Comparison of ENCODE assay signal across 36 cellular contexts in the genomic region with DNA sequence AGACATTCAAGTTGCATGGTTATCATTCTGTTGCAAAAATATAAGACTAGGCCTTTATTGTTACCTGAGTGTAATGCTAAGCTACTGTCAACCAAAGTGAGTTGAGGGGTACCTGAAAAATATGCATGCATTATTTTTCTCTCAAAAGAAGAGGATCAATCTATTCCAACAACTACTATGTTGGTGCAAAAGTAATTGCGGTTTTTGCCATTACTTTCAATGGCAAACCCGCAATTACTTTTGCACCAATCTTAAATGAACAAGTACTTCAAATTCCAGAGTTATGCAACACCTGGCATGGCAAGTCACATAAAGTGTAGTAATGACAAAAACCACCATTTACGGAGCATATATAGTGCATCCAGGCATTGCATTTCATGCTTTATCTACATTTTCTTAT.
DNase-seq lines count a peak whose midpoint lies in the region; ATAC-seq, FAIRE-seq and TF ChIP-seq lines count a peak whose summit lies in the region.
"Had no signal": no experiment of that assay in that cellular context is flagged by ENCODE, and none has a peak within 500 bp of the region (broad histone marks: within the 10 kb centered on the region; RNA-seq: fewer than 3 reads in every experiment).

No MANE protein-coding gene starts in this region.

- H3K9me1 ChIP-seq in K562 (ENCODE audit: control insufficient read depth, insufficient read depth, low read length) = no peaks in the 10 kb centered on the region

- TF ChIP-seq RAD21 in HepG2 (CRISPR knock-in tag; IDR thresholded peaks at IDR 0.05) = no peak
- no peak for TF ChIP-seq RAD21 in GM12878 (IDR thresholded peaks at IDR 0.05; ENCODE audit: insufficient read depth, low read depth, low read length)
- TF ChIP-seq RAD21 in K562 (CRISPR knock-in tag; conservative IDR thresholded peaks at IDR 0.05 in 1 of 2, IDR thresholded peaks at IDR 0.05 in 1 of 2) = no peak

- TF ChIP-seq POLR2A in HepG2 (IDR thresholded peaks at IDR 0.05; ENCODE audit: insufficient read depth in 1 of 2, low read depth in 2 of 2, low read length in 2 of 2) (no peak), right lobe of liver (IDR thresholded peaks at IDR 0.05) (no peak), GM12878 (IDR thresholded peaks at IDR 0.05; ENCODE audit: low read depth, low read length) (no peak), K562 (conservative IDR thresholded peaks at IDR 0.05) (no peak)

- H3K4me1 ChIP-seq in HepG2 (ENCODE audit: insufficient read depth, low read length) (no peaks in the 10 kb centered on the region), right lobe of liver (no peaks in the 10 kb centered on the region), GM12878 (ENCODE audit: control insufficient read depth, insufficient read depth, low read length) (no peaks in the 10 kb centered on the region), K562 (replicated peaks in 1 of 2; ENCODE audit: control insufficient read depth in 2 of 2, insufficient read depth in 2 of 2, low read length in 2 of 2) (no peaks in the 10 kb centered on the region)
- H3K4me1 ChIP-seq: A549; BE2C; BLaER1; BLaER1 treated with 17β-estradiol and CSF1 and Interleukin-3, amounts not matched to agents 10 nM and 100 nM; Caco-2 had no signal

- H3K36me3 ChIP-seq in HepG2 (replicated peaks in 1 of 2; ENCODE audit: control insufficient read depth in 1 of 2, insufficient read depth in 2 of 2, low read length in 2 of 2) (no peaks in the 10 kb centered on the region), right lobe of liver (no peaks in the 10 kb centered on the region), GM12878 (ENCODE audit: control insufficient read depth in 2 of 2, insufficient read depth in 2 of 2, low read length in 1 of 2) (no peaks in the 10 kb centered on the region), K562 (ENCODE audit: control insufficient read depth, insufficient read depth, low read length) (no peaks in the 10 kb centered on the region)
- H3K36me3 ChIP-seq: BE2C; BLaER1; BLaER1 treated with 17β-estradiol and CSF1 and Interleukin-3, amounts not matched to agents 10 nM and 100 nM had no signal

- RAD21 ChIA-PET in GM12878 (lab: Charles Lee; ENCODE audit: unreplicated experiment) = no interaction called here

- H3K9me3 Mint-ChIP-seq in effector memory CD8-positive, alpha-beta T cell = peaks cover 10 to 17% of the 10 kb centered on the region in 2 donors
- H3K9me3 Mint-ChIP-seq: CD8-positive, alpha-beta T cell had no signal

- in situ Hi-C loops in HepG2 (cut with HindIII; ENCODE audit: extremely low pct_ligation_motif_present, low pct_unique_long_range_greater_than_20kb) = loop anchor here (10.0 kb wide), 2 partner anchors 438 to 588 kb away; no protein-coding TSS in a partner anchor
- in situ Hi-C loops in GM12878 (cut with MboI) = no loop called here
- in situ Hi-C loops in K562 (cut with MboI) = no loop called here

- H3K9ac ChIP-seq in HepG2 (ENCODE audit: insufficient read depth, low read depth, low read length) = no peak overlapping the region
- H3K9ac ChIP-seq in GM12878 (ENCODE audit: control insufficient read depth, insufficient read depth, low read length) = no peak overlapping the region
- H3K9ac ChIP-seq in K562 (ENCODE audit: insufficient read depth in 1 of 2, low read depth in 2 of 2, low read length in 2 of 2) = no peak overlapping the region
- H3K9ac ChIP-seq: BLaER1; BLaER1 treated with 17β-estradiol and CSF1 and Interleukin-3, amounts not matched to agents 10 nM and 100 nM had no signal

- FAIRE-seq in HepG2 (lab: Jason Lieb, UNC) (no peak), GM12878 (lab: Jason Lieb, UNC) (no peak), K562 (lab: Jason Lieb, UNC) (no peak)
- FAIRE-seq: A204.1, A549 had no signal

- H3K4me3 ChIP-seq in HepG2 (replicated peaks in 1 of 3; ENCODE audit: insufficient read depth in 1 of 3, low read depth in 2 of 3, low read length in 3 of 3) = no peak overlapping the region
- no peak overlapping the region for H3K4me3 ChIP-seq in right lobe of liver
- H3K4me3 ChIP-seq in GM12878 = no peak overlapping the region
- no peak overlapping the region for H3K4me3 ChIP-seq in K562
- H3K4me3 ChIP-seq: A549; BLaER1; BLaER1 treated with 17β-estradiol and CSF1 and Interleukin-3, amounts not matched to agents 10 nM and 100 nM had no signal

- H3K4me2 ChIP-seq in HepG2 (ENCODE audit: low read depth, low read length) = no peak overlapping the region
- H3K4me2 ChIP-seq in GM12878 (ENCODE audit: control insufficient read depth, insufficient read depth) = no peak overlapping the region
- H3K4me2 ChIP-seq in K562 (ENCODE audit: insufficient read depth, low read length) = no peak overlapping the region
- H3K4me2 ChIP-seq: A549; BLaER1; BLaER1 treated with 17β-estradiol and CSF1 and Interleukin-3, amounts not matched to agents 10 nM and 100 nM had no signal

- H3K27ac Mint-ChIP-seq in effector memory CD8-positive, alpha-beta T cell = no peak overlapping the region
- H3K27ac Mint-ChIP-seq: B cell; CD14-positive monocyte; CD4-positive, alpha-beta memory T cell; CD4-positive, alpha-beta T cell; CD4-positive, CD25-positive, alpha-beta regulatory T cell; CD8-positive, alpha-beta memory T cell; CD8-positive, alpha-beta T cell had no signal

- CTCF ChIA-PET in HepG2 (lab: Yijun Ruan, JAX; ENCODE audit: low intra/inter-chr PET ratio, low total read pairs) (no interaction called here), HEK293T (lab: Yijun Ruan, JAX) (no interaction called here), GM12878 (lab: Yijun Ruan, JAX) (no interaction called here), K562 (lab: Yijun Ruan, JAX; ENCODE audit: low intra/inter-chr PET ratio) (no interaction called here)

- no peak overlapping the region for H3K27ac ChIP-seq in HepG2 (ENCODE audit: extremely low read length, insufficient read depth, low read length)
- no peak overlapping the region for H3K27ac ChIP-seq in right lobe of liver
- no peak overlapping the region for H3K27ac ChIP-seq in GM12878 (ENCODE audit: control insufficient read depth, insufficient read depth)
- no peak overlapping the region for H3K27ac ChIP-seq in K562 (ENCODE audit: extremely low read depth, low read depth, low read length)
- H3K27ac ChIP-seq: 22Rv1; A549; BLaER1; BLaER1 treated with 17β-estradiol and CSF1 and Interleukin-3, amounts not matched to agents 10 nM and 100 nM; C4-2B had no signal

- POLR2A ChIA-PET in HepG2 (lab: Yijun Ruan, JAX) (no interaction called here), HEK293T (lab: Yijun Ruan, JAX) (no interaction called here), GM12878 (lab: Charles Lee) (no interaction called here), K562 (lab: Yijun Ruan, JAX) (no interaction called here)

- H3K36me3 Mint-ChIP-seq in effector memory CD8-positive, alpha-beta T cell (ENCODE audit: insufficient read depth) = no peaks in the 10 kb centered on the region
- H3K36me3 Mint-ChIP-seq: CD14-positive monocyte; CD4-positive, alpha-beta memory T cell; CD4-positive, CD25-positive, alpha-beta regulatory T cell; CD8-positive, alpha-beta memory T cell; CD8-positive, alpha-beta T cell had no signal

- H2AFZ ChIP-seq in HepG2 (ENCODE audit: low read length) (no peak overlapping the region), GM12878 (ENCODE audit: control insufficient read depth, low read depth, low read length) (no peak overlapping the region), K562 (ENCODE audit: low read depth, low read length) (no peak overlapping the region)

- BruUV-seq in HepG2 (replicated peaks; lab: Mats Ljungman, UMichigan) (no TSS peak), GM12878 (replicated peaks; lab: Mats Ljungman, UMichigan) (no TSS peak), K562 (replicated peaks; lab: Mats Ljungman, UMichigan) (no TSS peak)

- H4K20me1 ChIP-seq in HepG2 (ENCODE audit: insufficient read depth, low read length) = no peaks in the 10 kb centered on the region
- no peaks in the 10 kb centered on the region for H4K20me1 ChIP-seq in GM12878 (ENCODE audit: control insufficient read depth, insufficient read depth)
- no peaks in the 10 kb centered on the region for H4K20me1 ChIP-seq in K562 (replicated peaks; ENCODE audit: control insufficient read depth, insufficient read depth, low read length)
- H4K20me1 ChIP-seq: BLaER1; BLaER1 treated with 17β-estradiol and CSF1 and Interleukin-3, amounts not matched to agents 10 nM and 100 nM had no signal

- no peaks in the 10 kb centered on the region for H3K27me3 Mint-ChIP-seq in effector memory CD8-positive, alpha-beta T cell
- H3K27me3 Mint-ChIP-seq: B cell; CD4-positive, alpha-beta memory T cell; CD4-positive, alpha-beta T cell; CD4-positive, CD25-positive, alpha-beta regulatory T cell; CD8-positive, alpha-beta memory T cell had no signal

- WGBS in HepG2 (ENCODE audit: low lambda C conversion rate) = 42% methylated on average over 3 of the region's 3 CpGs
- 86% methylated on average over 3 of the region's 3 CpGs for WGBS in right lobe of liver (ENCODE audit: insufficient coverage, low coverage, low lambda C conversion rate, missing lambda C conversion rate)
- WGBS in GM12878 (ENCODE audit: insufficient coverage, insufficient replicate concordance, low lambda C conversion rate, missing lambda C conversion rate) = 44% methylated on average over 3 of the region's 3 CpGs
- 7% methylated on average over 3 of the region's 3 CpGs for WGBS in K562 (ENCODE audit: insufficient coverage, low coverage, missing lambda C conversion rate)

- ATAC-seq in HepG2 = no peak
- no peak for ATAC-seq in right lobe of liver
- no peak for ATAC-seq in GM12878
- ATAC-seq in K562 = no peak
- ATAC-seq in effector memory CD8-positive, alpha-beta T cell (replicated peaks) = no peak
- ATAC-seq in left lobe of liver = no peak
- ATAC-seq in HG03139 (IDR thresholded peaks at IDR 0.05; ENCODE audit: unreplicated experiment) = no peak
- ATAC-seq: A549; CD8-positive, alpha-beta T cell had no signal

- H3K27me3 ChIP-seq in HepG2 (ENCODE audit: control insufficient read depth in 1 of 2, insufficient read depth in 2 of 2, low read length in 2 of 2) (peaks cover 0 to 3% of the 10 kb centered on the region in 2 experiments; a peak in 1 of 5 replicates), right lobe of liver (no peaks in the 10 kb centered on the region), GM12878 (replicated peaks in 1 of 2; ENCODE audit: control insufficient read depth in 2 of 2, insufficient read depth in 2 of 2, low read length in 1 of 2) (no peaks in the 10 kb centered on the region), K562 (ENCODE audit: control insufficient read depth in 2 of 2, insufficient read depth in 2 of 2, low read length in 2 of 2) (no peaks in the 10 kb centered on the region)
- H3K27me3 ChIP-seq: BE2C; BLaER1; BLaER1 treated with 17β-estradiol and CSF1 and Interleukin-3, amounts not matched to agents 10 nM and 100 nM had no signal

- DNase-seq in HepG2 (ENCODE audit: low spot score) (no peak), right lobe of liver (no peak), HEK293T (ENCODE audit: extremely low spot score) (no peak), GM12878 (ENCODE audit: low read depth, low spot score) (no peak), K562 (ENCODE audit: extremely low read depth in 1 of 4, low spot score in 3 of 4) (no peak), left lobe of liver (ENCODE audit: low spot score) (no peak)
- no peak for DNase-seq in effector memory CD8-positive, alpha-beta T cell
- DNase-seq: 8988T; ACHN; AML-193; BE2C; C1 segment of cervical spinal cord; Caco-2; Calu3; CD4-positive, alpha-beta memory T cell; CD4-positive, alpha-beta T cell; CD4-positive, CD25-positive, alpha-beta regulatory T cell; CD8-positive, alpha-beta memory T cell; CD8-positive, alpha-beta T cell; COR-L47; DMS 273 treated with DMSO at 0.1 percent for 48 hours; DMS153; DMS53; DMS79; DMS79 treated with DMSO at 0.1 percent for 48 hours; DND-41; EL had no signal

- no peaks in the 10 kb centered on the region for H3K79me2 ChIP-seq in HepG2 (ENCODE audit: insufficient read depth, low read length)
- H3K79me2 ChIP-seq in GM12878 (ENCODE audit: control insufficient read depth, insufficient read depth, low read length) = no peaks in the 10 kb centered on the region
- H3K79me2 ChIP-seq in K562 (ENCODE audit: control insufficient read depth, insufficient read depth, low read length) = no peaks in the 10 kb centered on the region

- TF ChIP-seq CTCF in HepG2 (CRISPR knock-in tag; IDR thresholded peaks at IDR 0.05) (no peak), right lobe of liver (IDR thresholded peaks at IDR 0.05) (no peak), GM12878 (IDR thresholded peaks at IDR 0.05 in 2 of 3, conservative IDR thresholded peaks at IDR 0.05 in 1 of 3; ENCODE audit: control insufficient read depth in 2 of 3, extremely low read depth in 1 of 3, insufficient read depth in 1 of 3, low read depth in 3 of 3, low read length in 3 of 3) (no peak), K562 (IDR thresholded peaks at IDR 0.05 in 2 of 3, conservative IDR thresholded peaks at IDR 0.05 in 1 of 3; ENCODE audit: insufficient read depth in 2 of 3, low read depth in 1 of 3, low read length in 3 of 3) (no peak)

- no peak overlapping the region for H3K4me3 Mint-ChIP-seq in effector memory CD8-positive, alpha-beta T cell
- H3K4me3 Mint-ChIP-seq: B cell; CD14-positive monocyte; CD4-positive, alpha-beta memory T cell; CD4-positive, alpha-beta T cell; CD4-positive, CD25-positive, alpha-beta regulatory T cell; CD8-positive, alpha-beta memory T cell; CD8-positive, alpha-beta T cell had no signal

- intact Hi-C loops in HepG2 (cut with micrococcal nuclease; ENCODE audit: unreplicated experiment) = no loop called here
- intact Hi-C loops in right lobe of liver (cut with DNase I) = no loop called here
- intact Hi-C loops in GM12878 (cut with micrococcal nuclease; ENCODE audit: unreplicated experiment) = loop anchor here (10.0 kb wide), 1 partner anchor 438 kb away; no protein-coding TSS in a partner anchor
- intact Hi-C loops in K562 (cut with micrococcal nuclease) = no loop called here

- SMC1A ChIA-PET in GM12878 (lab: Charles Lee; ENCODE audit: uncharacterized antibody, unreplicated experiment) = no interaction called here

- H3K9me3 ChIP-seq in HepG2 (ENCODE audit: low read length) (no peaks in the 10 kb centered on the region), right lobe of liver (no peaks in the 10 kb centered on the region), GM12878 (replicated peaks; ENCODE audit: control insufficient read depth, insufficient read depth, low read length) (no peaks in the 10 kb centered on the region), K562 (replicated peaks; ENCODE audit: control insufficient read depth, insufficient read depth, low read depth, low read length) (no peaks in the 10 kb centered on the region)
- H3K9me3 ChIP-seq: A549; BE2C; BLaER1; BLaER1 treated with 17β-estradiol and CSF1 and Interleukin-3, amounts not matched to agents 10 nM and 100 nM; Caco-2 had no signal

- no peaks in the 10 kb centered on the region for H3K4me1 Mint-ChIP-seq in effector memory CD8-positive, alpha-beta T cell (ENCODE audit: low read depth in 2 of 2)
- H3K4me1 Mint-ChIP-seq: B cell; CD14-positive monocyte; CD4-positive, alpha-beta memory T cell; CD4-positive, CD25-positive, alpha-beta regulatory T cell; CD8-positive, alpha-beta memory T cell had no signal

- TF ChIP-seq EP300 in HepG2 (IDR thresholded peaks at IDR 0.05; ENCODE audit: low read depth in 2 of 2, low read length in 2 of 2) (no peak), HepG2 (CRISPR knock-in tag; IDR thresholded peaks at IDR 0.05; ENCODE audit: borderline replicate concordance) (no peak), GM12878 (IDR thresholded peaks at IDR 0.05; ENCODE audit: borderline replicate concordance in 1 of 2, control insufficient read depth in 1 of 2, low read depth in 2 of 2, low read length in 2 of 2) (no peak), K562 (IDR thresholded peaks at IDR 0.05; ENCODE audit: low read length) (no peak)
